In genomic region chr7:113408999-113409398, GRCh38 we compare ENCODE assay signal across 30 cellular contexts.
"Had no signal": no experiment of that assay in that cellular context is flagged by ENCODE, and none has a peak within 500 bp of the region (broad histone marks: within the 10 kb centered on the region; RNA-seq: fewer than 3 reads in every experiment).

No MANE protein-coding gene starts in this region.

- H3K27ac Mint-ChIP-seq: dendritic cell treated with granulocyte-macrophage colony-stimulating factor and Interleukin-4, amounts not matched to agents 40 ng/mL and 50 ng/mL, for 4 days; endodermal cell; naive thymus-derived CD8-positive, alpha-beta T cell; nephron progenitor cell; stimulated activated effector memory CD8-positive, alpha-beta T cell treated with anti-CD3 and anti-CD28 coated beads, Interleukin-12 subunit alpha, Interleukin-12 subunit beta, amount 100 ng/mL, for 72 hours; stimulated activated naive CD8-positive, alpha-beta T cell treated with anti-CD3 and anti-CD28 coated beads, Interleukin-15, Interleukin-2, amounts not matched to agents 100 ng/mL and 50 ng/mL, for 24 hours had no signal

- FAIRE-seq: islet of Langerhans had no signal

- H3K27me3 Mint-ChIP-seq: dendritic cell treated with granulocyte-macrophage colony-stimulating factor and Interleukin-4, amounts not matched to agents 40 ng/mL and 50 ng/mL, for 4 days had no signal

- H3K4me1 Mint-ChIP-seq: endodermal cell; naive thymus-derived CD8-positive, alpha-beta T cell; nephron progenitor cell; stimulated activated effector memory CD8-positive, alpha-beta T cell treated with anti-CD3 and anti-CD28 coated beads, Interleukin-12 subunit alpha, Interleukin-12 subunit beta, amount 100 ng/mL, for 72 hours had no signal

- H3K9me3 ChIP-seq: colonic mucosa, gastrocnemius medialis, heart left ventricle, left lung, psoas muscle, sigmoid colon, suprapubic skin, transverse colon, upper lobe of right lung, uterus had no signal

- H3K4me3 Mint-ChIP-seq: dendritic cell treated with granulocyte-macrophage colony-stimulating factor and Interleukin-4, amounts not matched to agents 40 ng/mL and 50 ng/mL, for 4 days; endodermal cell; naive thymus-derived CD8-positive, alpha-beta T cell; nephron progenitor cell; stimulated activated effector memory CD8-positive, alpha-beta T cell treated with anti-CD3 and anti-CD28 coated beads, Interleukin-12 subunit alpha, Interleukin-12 subunit beta, amount 100 ng/mL, for 72 hours; stimulated activated naive CD8-positive, alpha-beta T cell treated with anti-CD3 and anti-CD28 coated beads, Interleukin-15, Interleukin-2, amounts not matched to agents 100 ng/mL and 50 ng/mL, for 24 hours had no signal

- H3K36me3 Mint-ChIP-seq: naive thymus-derived CD8-positive, alpha-beta T cell; stimulated activated effector memory CD8-positive, alpha-beta T cell treated with anti-CD3 and anti-CD28 coated beads, Interleukin-12 subunit alpha, Interleukin-12 subunit beta, amount 100 ng/mL, for 72 hours had no signal

- H3K27ac ChIP-seq: colonic mucosa, epithelial cell of prostate, gastrocnemius medialis, heart left ventricle, hepatocyte, left lung, psoas muscle, sigmoid colon, suprapubic skin, transverse colon, upper lobe of right lung, uterus had no signal

- H3K4me3 ChIP-seq: colonic mucosa, gastrocnemius medialis, heart left ventricle, hepatocyte, left lung, psoas muscle, sigmoid colon, suprapubic skin, transverse colon, upper lobe of right lung, uterus had no signal

- DNase-seq: colonic mucosa; effector CD8-positive, alpha-beta T cell; endodermal cell; foreskin fibroblast; gastrocnemius medialis; heart left ventricle; left cardiac atrium; left lung; mesenchymal stem cell; midbrain; naive thymus-derived CD8-positive, alpha-beta T cell; nephron progenitor cell; nucleus accumbens; posterior cingulate gyrus; psoas muscle; right cardiac atrium; sigmoid colon; stimulated activated CD4-positive, alpha-beta T cell treated with anti-CD3 and anti-CD28 coated beads, Interleukin-2, amount 100 ng/mL, for 24 hours; stimulated activated CD4-positive, alpha-beta T cell treated with anti-CD3 and anti-CD28 coated beads, Interleukin-4, amount 100 ng/mL, for 24 hours; transverse colon; upper lobe of right lung; uterus had no signal

- ATAC-seq: esophagus mucosa; gastrocnemius medialis; heart left ventricle; left cardiac atrium; left lung; naive thymus-derived CD8-positive, alpha-beta T cell; psoas muscle; right cardiac atrium; stimulated activated effector memory CD8-positive, alpha-beta T cell treated with anti-CD3 and anti-CD28 coated beads, Interleukin-12 subunit alpha, Interleukin-12 subunit beta, amount 100 ng/mL, for 72 hours; upper lobe of right lung had no signal

- H3K27me3 ChIP-seq: colonic mucosa, gastrocnemius medialis, heart left ventricle, hepatocyte, left lung, sigmoid colon, suprapubic skin, transverse colon, upper lobe of right lung, uterus had no signal

- H3K4me1 ChIP-seq: colonic mucosa, gastrocnemius medialis, heart left ventricle, left lung, psoas muscle, sigmoid colon, suprapubic skin, transverse colon, upper lobe of right lung, uterus had no signal

- H3K36me3 ChIP-seq: colonic mucosa, gastrocnemius medialis, heart left ventricle, left lung, sigmoid colon, suprapubic skin, transverse colon, upper lobe of right lung, uterus had no signal

- H3K9me3 Mint-ChIP-seq: dendritic cell treated with granulocyte-macrophage colony-stimulating factor and Interleukin-4, amounts not matched to agents 40 ng/mL and 50 ng/mL, for 4 days; endodermal cell; naive thymus-derived CD8-positive, alpha-beta T cell; nephron progenitor cell; stimulated activated effector memory CD8-positive, alpha-beta T cell treated with anti-CD3 and anti-CD28 coated beads, Interleukin-12 subunit alpha, Interleukin-12 subunit beta, amount 100 ng/mL, for 72 hours; stimulated activated naive CD8-positive, alpha-beta T cell treated with anti-CD3 and anti-CD28 coated beads, Interleukin-15, Interleukin-2, amounts not matched to agents 100 ng/mL and 50 ng/mL, for 24 hours had no signal
